ENCODE assay signal across 8 cellular contexts in the genomic region with DNA sequence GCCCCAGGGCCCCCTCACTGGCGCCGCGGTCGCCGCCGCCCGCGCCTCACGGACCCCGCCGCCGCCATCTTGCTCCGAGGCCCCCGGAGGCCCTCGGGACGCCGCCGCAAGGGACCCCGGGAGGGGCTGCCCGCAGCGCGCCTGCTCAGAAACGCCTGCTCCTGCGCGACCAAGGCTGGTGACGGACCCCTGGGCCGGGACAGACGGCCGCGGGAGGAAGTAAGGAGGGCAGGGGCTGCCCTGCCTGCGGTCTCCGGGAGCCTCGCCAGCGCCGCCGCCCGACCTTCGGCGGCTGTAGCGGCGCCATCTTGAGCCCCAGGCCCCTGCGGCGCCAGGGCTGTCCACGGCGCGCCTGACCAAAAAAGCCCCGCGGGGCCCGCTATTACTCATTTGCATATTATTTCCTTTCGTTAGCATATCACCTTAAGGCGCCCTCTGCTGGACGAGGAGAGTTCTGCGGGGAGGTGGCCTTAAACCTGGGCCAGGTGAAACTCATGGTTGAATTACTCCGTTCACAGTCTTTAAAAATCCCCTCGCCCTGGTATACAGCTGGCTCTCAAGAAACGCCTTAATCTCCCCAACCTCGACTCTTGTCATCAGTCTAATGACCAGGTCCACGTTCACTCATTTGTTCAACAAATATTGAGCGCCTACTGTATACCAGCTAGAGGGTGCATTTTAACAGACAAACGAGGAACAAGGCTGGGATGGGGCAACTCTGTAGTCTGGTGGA. TPM values are rescaled to one million over a fixed set of nuclear protein-coding genes. Genes with fewer than 3 reads are reported as not detected.
DNase-seq lines count a peak whose midpoint lies in the region; ATAC-seq and TF ChIP-seq lines count a peak whose summit lies in the region.

A gene with protein sequence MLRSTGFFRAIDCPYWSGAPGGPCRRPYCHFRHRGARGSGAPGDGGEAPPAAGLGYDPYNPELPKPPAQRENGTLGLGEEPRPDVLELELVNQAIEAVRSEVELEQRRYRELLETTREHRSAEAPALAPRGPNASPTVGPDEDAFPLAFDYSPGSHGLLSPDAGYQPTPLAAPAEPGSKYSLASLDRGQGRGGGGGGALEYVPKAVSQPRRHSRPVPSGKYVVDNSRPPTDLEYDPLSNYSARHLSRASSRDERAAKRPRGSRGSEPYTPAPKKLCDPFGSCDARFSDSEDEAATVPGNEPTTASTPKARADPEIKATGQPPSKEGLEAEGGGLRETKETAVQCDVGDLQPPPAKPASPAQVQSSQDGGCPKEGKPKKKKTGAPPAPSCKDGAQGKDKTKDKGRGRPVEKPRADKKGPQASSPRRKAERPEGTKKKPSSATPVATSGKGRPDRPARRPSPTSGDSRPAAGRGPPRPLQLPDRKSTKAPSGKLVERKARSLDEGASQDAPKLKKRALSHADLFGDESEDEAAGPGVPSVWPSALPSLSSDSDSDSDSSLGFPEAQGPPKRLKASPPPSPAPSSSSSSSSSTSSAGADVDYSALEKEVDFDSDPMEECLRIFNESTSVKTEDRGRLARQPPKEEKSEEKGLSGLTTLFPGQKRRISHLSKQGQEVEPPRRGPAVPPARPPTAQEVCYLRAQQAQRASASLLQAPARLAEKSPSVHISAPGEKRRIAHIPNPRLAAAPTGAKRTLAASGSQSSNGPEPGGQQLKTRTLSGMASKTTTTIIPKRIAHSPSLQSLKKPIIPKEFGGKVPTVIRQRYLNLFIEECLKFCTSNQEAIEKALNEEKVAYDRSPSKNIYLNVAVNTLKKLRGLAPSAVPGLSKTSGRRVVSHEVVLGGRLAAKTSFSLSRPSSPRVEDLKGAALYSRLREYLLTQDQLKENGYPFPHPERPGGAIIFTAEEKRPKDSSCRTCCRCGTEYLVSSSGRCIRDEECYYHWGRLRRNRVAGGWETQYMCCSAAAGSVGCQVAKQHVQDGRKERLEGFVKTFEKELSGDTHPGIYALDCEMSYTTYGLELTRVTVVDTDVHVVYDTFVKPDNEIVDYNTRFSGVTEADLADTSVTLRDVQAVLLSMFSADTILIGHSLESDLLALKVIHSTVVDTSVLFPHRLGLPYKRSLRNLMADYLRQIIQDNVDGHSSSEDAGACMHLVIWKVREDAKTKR (minus strand): TSS at position 85 of the 733 bp plus-strand sequence. CDS start 125 bp downstream, outside the sequence.

- intact Hi-C loops in cardiac septum (cut with DNase I), result no loop called here

- ATAC-seq in HG02759 (IDR thresholded peaks at IDR 0.05; ENCODE audit: unreplicated experiment), result peak; percentile 73

- DNase-seq in NCI-H1417 (lab: John Stamatoyannopoulos, UW) (peak; percentile 98 to 99 (median 99)), SW 1271 (lab: John Stamatoyannopoulos, UW) (peak; percentile 75 to 89), cardiac septum (ENCODE audit: low spot score) (peak; percentile 97), pons (ENCODE audit: low spot score) (peak; percentile 90), type B pancreatic cell (ENCODE audit: extremely low spot score, unreplicated experiment) (peak; percentile 98)
- peak; percentile 96 for DNase-seq in activated naive CD8-positive, alpha-beta T cell treated with anti-CD3 and anti-CD28 coated beads, Interleukin-2, amount 50 U/mL, for 16 hours (ENCODE audit: low read depth, low spot score)

- H3K4me1 Mint-ChIP-seq in type B pancreatic cell (ENCODE audit: unreplicated experiment), result peaks cover 21% of the 10 kb centered on the region

- no peaks in the 10 kb centered on the region for H3K9me3 Mint-ChIP-seq in type B pancreatic cell

- H3K4me3 Mint-ChIP-seq in type B pancreatic cell, result peak within 1 kb of the TSS; percentile 95

- H3K27ac Mint-ChIP-seq in type B pancreatic cell, result peak within 1 kb of the TSS; percentile 91

- TF ChIP-seq CTCF in GM12873 (IDR thresholded peaks at IDR 0.05; ENCODE audit: insufficient read depth, low read depth, low read length, missing control alignments) (peak; percentile 88), type B pancreatic cell (conservative IDR thresholded peaks at IDR 0.05) (peak; percentile 99)

- no peaks in the 10 kb centered on the region for H3K27me3 Mint-ChIP-seq in type B pancreatic cell

- H3K36me3 Mint-ChIP-seq in type B pancreatic cell, result no peaks in the 10 kb centered on the region

RNA-seq across cellular contexts. Expression of the gene that starts here (rescaled TPM):
- 16.7 TPM for total RNA-seq in cardiac septum
- total RNA-seq in type B pancreatic cell (ENCODE audit: low replicate concordance), result 36.4 and 37.9 TPM in 2 replicates

Comparison
In these comparisons a context has a peak if more than half of its experiments do, and no peak if none do; other contexts are left out.
1. Peak in every context shown above with its lines: DNase-seq and ATAC-seq.